ENCODE assay signal across 8 cellular contexts in the genomic region with DNA sequence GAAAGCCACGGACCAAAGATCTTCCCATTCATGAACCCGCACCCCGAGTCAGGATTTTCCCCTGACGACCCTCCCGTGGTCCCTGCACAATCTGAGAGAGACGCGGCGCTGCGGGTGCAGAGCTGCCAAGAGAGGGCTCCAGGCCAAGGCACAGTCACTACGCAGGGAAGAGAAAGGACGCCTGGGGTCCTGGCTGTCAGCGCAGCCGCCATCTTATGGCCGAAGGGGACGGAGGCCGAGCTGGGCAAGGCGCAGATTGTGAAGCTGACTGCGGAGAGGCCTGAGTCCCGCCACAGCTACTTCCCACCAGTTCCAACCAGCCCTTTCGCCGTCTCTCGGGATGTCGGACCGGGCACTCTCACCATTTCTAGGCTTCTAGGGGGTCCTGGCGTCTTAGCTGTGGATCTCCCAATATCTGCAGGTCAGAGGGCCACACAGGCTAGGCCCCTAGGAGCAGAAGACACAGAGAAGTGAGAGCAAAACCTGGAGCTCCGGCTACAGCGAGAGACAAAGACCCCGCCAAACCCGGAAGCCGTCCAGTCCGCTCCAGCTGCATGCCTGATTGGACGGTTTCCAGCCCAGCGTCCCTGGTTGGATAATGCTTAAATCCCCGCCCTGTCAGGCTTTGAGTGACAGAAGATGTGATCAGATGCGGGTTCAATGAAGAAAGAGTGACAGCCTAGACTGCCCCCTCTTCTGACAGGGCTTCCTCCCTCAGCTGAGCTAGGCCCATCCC. TPM values are rescaled to one million over a fixed set of nuclear protein-coding genes. Genes with fewer than 3 reads are reported as not detected.
A peak's percentile ranks its signal among the peaks of the same experiment; 100 is the strongest.
DNase-seq lines count a peak whose midpoint lies in the region; ATAC-seq, FAIRE-seq and TF ChIP-seq lines count a peak whose summit lies in the region.

A gene (minus strand): TSS at position 515 of the 736 bp plus-strand sequence. CDS start 150 bp downstream, at position 365.

- H3K9ac ChIP-seq in HUES64 (ENCODE audit: low read depth, low read length) = peak within 1 kb of the TSS; percentile 98

- peak within 1 kb of the TSS; percentile 89 for H3K27ac ChIP-seq in HUES64 (ENCODE audit: low read depth, low read length)
- peak within 1 kb of the TSS; percentile 78 for H3K27ac ChIP-seq in OCI-LY7 (ENCODE audit: low read depth, low read length, poor library complexity, severe bottlenecking)
- peak within 1 kb of the TSS; percentile 52 for H3K27ac ChIP-seq in epithelial cell of prostate

- H3K36me3 ChIP-seq in HUES64 (ENCODE audit: insufficient read depth, low read length) = peaks cover 34% of the 10 kb centered on the region
- peaks cover 38% of the 10 kb centered on the region for H3K36me3 ChIP-seq in OCI-LY7 (ENCODE audit: insufficient read depth, low read length)

- H3K4me3 ChIP-seq in HUES64 (ENCODE audit: low read length) (peak within 1 kb of the TSS; percentile 94), OCI-LY7 (ENCODE audit: low read depth, low read length, poor library complexity, severe bottlenecking) (peak within 1 kb of the TSS; percentile 90), mononuclear cell (ENCODE audit: low read length) (peak within 1 kb of the TSS; percentile 76)

- ATAC-seq in GM21515 (IDR thresholded peaks at IDR 0.05; ENCODE audit: unreplicated experiment) = peak; percentile 86

- H3K4me1 ChIP-seq in HUES64 (ENCODE audit: insufficient read depth, low read length) = peaks cover 8% of the 10 kb centered on the region; the same call in 1 of the 2 replicates
- H3K4me1 ChIP-seq in OCI-LY7 (ENCODE audit: insufficient read depth, low read length, poor library complexity, severe bottlenecking) = peaks cover 15% of the 10 kb centered on the region
- H3K4me1 ChIP-seq in mononuclear cell (ENCODE audit: insufficient read depth, low read length) = peaks cover 11% of the 10 kb centered on the region

- under 1% methylated on average over 35 of the region's 35 CpGs for WGBS in HUES64

- peak within 1 kb of the TSS; percentile 95 for H3K4me2 ChIP-seq in OCI-LY7 (ENCODE audit: low read length)

- H3K27me3 ChIP-seq in HUES64 (ENCODE audit: insufficient read depth, low read length) (no peaks in the 10 kb centered on the region), mononuclear cell (ENCODE audit: insufficient read depth, low read length) (no peaks in the 10 kb centered on the region)

- BruUV-seq in OCI-LY7 (replicated peaks; lab: Mats Ljungman, UMichigan) = no TSS peak

- peak; percentile 47 for DNase-seq in D721Med (ENCODE audit: insufficient read length, low spot score)
- DNase-seq in OCI-LY7 (ENCODE audit: low spot score) = peak; percentile 96
- DNase-seq in activated T-cell treated with anti-CD3 and anti-CD28 coated beads for 1 hour (ENCODE audit: low read depth) = peak; percentile 79
- DNase-seq in epithelial cell of prostate (ENCODE audit: low read depth, low spot score) = peak; percentile 64
- peak; percentile 75 to 84 for DNase-seq in stimulated activated CD8-positive, alpha-beta memory T cell treated with anti-CD3 and anti-CD28 coated beads, Interleukin-2, amount 100 ng/mL, for 48 hours (ENCODE audit: low read depth in 2 of 2)

- H3K9me3 ChIP-seq in HUES64 (ENCODE audit: insufficient read depth, low read depth, low read length) = no peaks in the 10 kb centered on the region
- H3K9me3 ChIP-seq in OCI-LY7 (ENCODE audit: low read length) = peaks cover 40% of the 10 kb centered on the region
- H3K9me3 ChIP-seq in mononuclear cell (ENCODE audit: low read depth, low read length) = no peaks in the 10 kb centered on the region

- no peaks in the 10 kb centered on the region for H3K9me2 ChIP-seq in OCI-LY7 (ENCODE audit: insufficient read depth, low read length)

- intact Hi-C loops in OCI-LY7 (cut with micrococcal nuclease; ENCODE audit: unreplicated experiment) = loop anchor here (2.0 kb wide), 1 partner anchor 70 kb away; a partner anchor contains a TSS

- TF ChIP-seq CTCF in D721Med (IDR thresholded peaks at IDR 0.05; ENCODE audit: insufficient read depth, missing control alignments) (no peak), OCI-LY7 (conservative IDR thresholded peaks at IDR 0.05; ENCODE audit: low read length) (no peak)

- peak within 1 kb of the TSS; percentile 82 for H2AFZ ChIP-seq in OCI-LY7 (ENCODE audit: low read length)

- no peaks in the 10 kb centered on the region for H4K20me1 ChIP-seq in OCI-LY7 (ENCODE audit: insufficient read depth, low read length)

- CTCF ChIA-PET in OCI-LY7 (lab: Charles Lee; ENCODE audit: unreplicated experiment) = no interaction called here

- POLR2A ChIA-PET in OCI-LY7 (lab: Charles Lee) = interaction anchor here (1.0 to 2.1 kb wide), 12 partner anchors 13 to 1538 kb away, joined by 3 to 19 read pairs (median 4); a partner anchor contains a TSS

- peaks cover 39% of the 10 kb centered on the region for H3K79me2 ChIP-seq in OCI-LY7 (ENCODE audit: insufficient read depth, low read depth, low read length)

- FAIRE-seq in D721Med (lab: Jason Lieb, UNC) = no peak

RNA-seq across cellular contexts. Expression of the gene that starts here (rescaled TPM):
- 9.4 TPM for polyA plus RNA-seq in HUES64 (2013, experiment 1 of 2)
- 9.1 TPM for polyA plus RNA-seq in HUES64 (2013, experiment 2 of 2)
- 19.1 and 25.0 TPM in 2 replicates for total RNA-seq in OCI-LY7 (2014; rRNA removed; shearing (Covaris generic))
- total RNA-seq in OCI-LY7 (2022) (38.5 and 39.4 TPM in 2 replicates), mononuclear cell (14.1 TPM)

Comparison
In these comparisons a context has a peak if more than half of its experiments do, and no peak if none do; other contexts are left out.
1. Peak in every context shown above with its lines: DNase-seq, ATAC-seq, H3K4me3 ChIP-seq and H3K27ac ChIP-seq.